ENCODE assay signal across 23 cellular contexts in genomic region chr11:130592056-130592455, GRCh38.
DNase-seq lines count a peak whose midpoint lies in the region; ATAC-seq and TF ChIP-seq lines count a peak whose summit lies in the region.
"Had no signal": no experiment of that assay in that cellular context is flagged by ENCODE, and none has a peak within 500 bp of the region (broad histone marks: within the 10 kb centered on the region; RNA-seq: fewer than 3 reads in every experiment).

No MANE protein-coding gene starts in this region.

- in situ Hi-C loops in astrocyte of the cerebellum (cut with HindIII; ENCODE audit: low sequenced_read_pairs) = no loop called here

- H3K27ac ChIP-seq in breast epithelium = no peak overlapping the region
- H3K27ac ChIP-seq in foreskin keratinocyte = no peak overlapping the region
- H3K27ac ChIP-seq: cardiac muscle cell, ovary, PC-9 had no signal

- H3K4me1 ChIP-seq in breast epithelium (no peaks in the 10 kb centered on the region), foreskin keratinocyte (peaks cover 8% of the 10 kb centered on the region)

- H3K36me3 ChIP-seq in breast epithelium = no peaks in the 10 kb centered on the region
- H3K36me3 ChIP-seq: cardiac muscle cell, ovary, tibial nerve had no signal

- H3K4me1 Mint-ChIP-seq in MCF 10A (ENCODE audit: insufficient read depth, unreplicated experiment) = peaks cover 6% of the 10 kb centered on the region
- H3K4me1 Mint-ChIP-seq in nephron progenitor cell = no peaks in the 10 kb centered on the region
- peaks cover 7% of the 10 kb centered on the region for H3K4me1 Mint-ChIP-seq in Calu3 (ENCODE audit: low read depth, unreplicated experiment)
- H3K4me1 Mint-ChIP-seq: CD4-positive, CD25-positive, alpha-beta regulatory T cell had no signal

- CTCF ChIA-PET in MCF 10A (lab: Yijun Ruan, JAX) (interaction anchor here (0.7 kb wide), 1 partner anchor 10 kb away, joined by 3 read pairs; no protein-coding TSS in a partner anchor), Calu3 (lab: Charles Lee) (interaction anchor here (0.9 kb wide), 1 partner anchor 157 kb away, joined by 3 read pairs; no protein-coding TSS in a partner anchor)

- POLR2A ChIA-PET in MCF 10A (lab: Yijun Ruan, JAX) = no interaction called here

- no peaks in the 10 kb centered on the region for H3K27me3 ChIP-seq in breast epithelium
- H3K27me3 ChIP-seq in foreskin keratinocyte = no peaks in the 10 kb centered on the region
- H3K27me3 ChIP-seq: cardiac muscle cell, ovary, tibial nerve had no signal

- no peak for TF ChIP-seq POLR2A in breast epithelium (IDR thresholded peaks at IDR 0.05)

- no peaks in the 10 kb centered on the region for H3K27me3 Mint-ChIP-seq in MCF 10A (ENCODE audit: insufficient read depth, unreplicated experiment)
- peaks cover 4% of the 10 kb centered on the region for H3K27me3 Mint-ChIP-seq in nephron progenitor cell (ENCODE audit: low read depth, poor library complexity)
- no peaks in the 10 kb centered on the region for H3K27me3 Mint-ChIP-seq in Calu3 (ENCODE audit: unreplicated experiment)

- H3K9me3 Mint-ChIP-seq in MCF 10A (ENCODE audit: unreplicated experiment) (no peaks in the 10 kb centered on the region), nephron progenitor cell (no peaks in the 10 kb centered on the region), Calu3 (ENCODE audit: low read depth, unreplicated experiment) (no peaks in the 10 kb centered on the region)

- TF ChIP-seq CTCF in MCF 10A (IDR thresholded peaks at IDR 0.05; ENCODE audit: unreplicated experiment) (no peak), breast epithelium (IDR thresholded peaks at IDR 0.05) (no peak), astrocyte of the cerebellum (IDR thresholded peaks at IDR 0.05; ENCODE audit: low read depth, low read length, missing control alignments) (no peak), foreskin keratinocyte (conservative IDR thresholded peaks at IDR 0.05) (no peak), nephron progenitor cell (IDR thresholded peaks at IDR 0.05) (no peak), Calu3 (IDR thresholded peaks at IDR 0.05; ENCODE audit: unreplicated experiment) (no peak), GM10266 (IDR thresholded peaks at IDR 0.05; ENCODE audit: control insufficient read depth, insufficient read depth, low read depth, missing control alignments) (no peak)

- H3K36me3 Mint-ChIP-seq in MCF 10A (ENCODE audit: insufficient read depth, unreplicated experiment) (no peaks in the 10 kb centered on the region), nephron progenitor cell (ENCODE audit: low read depth) (no peaks in the 10 kb centered on the region), Calu3 (ENCODE audit: insufficient read depth, unreplicated experiment) (no peaks in the 10 kb centered on the region)
- H3K36me3 Mint-ChIP-seq: activated naive CD4-positive, alpha-beta T cell treated with anti-CD3 and anti-CD28 coated beads, Interleukin-2, amount 50 U/mL, for 72 hours; CD4-positive, CD25-positive, alpha-beta regulatory T cell had no signal

- DNase-seq in MCF 10A (ENCODE audit: unreplicated experiment) = peak; percentile 41
- DNase-seq in breast epithelium (ENCODE audit: low spot score in 2 of 2) = no peak
- DNase-seq in astrocyte of the cerebellum (ENCODE audit: low read depth) = peak; percentile 18
- peak; percentile 30 to 35 for DNase-seq in foreskin keratinocyte
- DNase-seq in nephron progenitor cell = no peak
- no peak for DNase-seq in Calu3
- DNase-seq in GM10266 (ENCODE audit: extremely low spot score) = no peak
- DNase-seq in H4 (ENCODE audit: low spot score) = no peak
- DNase-seq: activated T-cell treated with anti-CD3 and anti-CD28 coated beads, Interleukin-2, amount 50 U/mL, for 48 hours; CD4-positive, CD25-positive, alpha-beta regulatory T cell; head of caudate nucleus; NCI-H146; NCI-H82; ovary; PC-9; stimulated activated CD4-positive, alpha-beta T cell treated with anti-CD3 and anti-CD28 coated beads, Interleukin-2, amount 100 ng/mL, for 24 hours; stimulated activated naive CD8-positive, alpha-beta T cell treated with anti-CD3 and anti-CD28 coated beads, Interleukin-15, Interleukin-2, amounts not matched to agents 100 U/mL and 50 U/mL, for 24 hours; T1000 had no signal

- H3K27ac Mint-ChIP-seq in MCF 10A (ENCODE audit: low read depth, unreplicated experiment) (peak overlapping the region; percentile 37), nephron progenitor cell (no peak overlapping the region), Calu3 (ENCODE audit: unreplicated experiment) (no peak overlapping the region)
- H3K27ac Mint-ChIP-seq: activated naive CD4-positive, alpha-beta T cell treated with anti-CD3 and anti-CD28 coated beads, Interleukin-2, amount 50 U/mL, for 72 hours; CD4-positive, CD25-positive, alpha-beta regulatory T cell had no signal

- no peak overlapping the region for H3K4me3 ChIP-seq in breast epithelium
- no peak overlapping the region for H3K4me3 ChIP-seq in astrocyte of the cerebellum (ENCODE audit: low read depth, low read length)
- H3K4me3 ChIP-seq: cardiac muscle cell, ovary, PC-9, tibial nerve had no signal

- intact Hi-C loops in MCF 10A (cut with micrococcal nuclease) (no loop called here), breast epithelium (cut with DNase I; ENCODE audit: low total_unique reads) (no loop called here), Calu3 (cut with micrococcal nuclease; ENCODE audit: unreplicated experiment) (no loop called here)

- H3K4me3 Mint-ChIP-seq in MCF 10A (ENCODE audit: unreplicated experiment) (no peak overlapping the region), nephron progenitor cell (no peak overlapping the region), Calu3 (ENCODE audit: low read depth, unreplicated experiment) (no peak overlapping the region)
- H3K4me3 Mint-ChIP-seq: CD4-positive, CD25-positive, alpha-beta regulatory T cell had no signal

- peak; percentile 81 for ATAC-seq in foreskin keratinocyte
- ATAC-seq: activated naive CD4-positive, alpha-beta T cell treated with anti-CD3 and anti-CD28 coated beads, Interleukin-2, amount 50 U/mL, for 72 hours; esophagus mucosa; HCT116; stimulated activated naive CD8-positive, alpha-beta T cell treated with anti-CD3 and anti-CD28 coated beads, Interleukin-15, Interleukin-2, amounts not matched to agents 100 U/mL and 50 U/mL, for 24 hours had no signal

- H3K9me3 ChIP-seq in breast epithelium = peaks cover 0 to 4% of the 10 kb centered on the region in 2 donors
- H3K9me3 ChIP-seq: ovary had no signal

- BruUV-seq in MCF 10A (replicated peaks; lab: Mats Ljungman, UMichigan) = no TSS peak
- BruUV-seq in Calu3 (replicated peaks; lab: Mats Ljungman, UMichigan) = no TSS peak

Comparison
In these comparisons a context has a peak if more than half of its experiments do, and no peak if none do; other contexts are left out.
1. DNase-seq: peak in MCF 10A (single experiment), astrocyte of the cerebellum (single experiment) and foreskin keratinocyte (2 of 2); none in breast epithelium (0 of 2), nephron progenitor cell (single experiment), Calu3 (single experiment), GM10266 (single experiment) and H4 (single experiment).